1 cellular context compared by ENCODE assay signal in genomic region chr9:128552153-128552743, GRCh38.
TF ChIP-seq lines count a peak whose summit lies in the region.

Gene SPTAN1 (plus strand): TSS chr9:128552587. CDS start chr9:128566741, 14,154 bp downstream.

TF ChIP-seq in K562, 482 proteins besides CTCF, POLR2A, EP300 and RAD21 (continued from another document and continues in another):
- peak; percentile 86 for TF ChIP-seq ZNF395 (CRISPR knock-in tag; IDR thresholded peaks at IDR 0.05)
- no peak for TF ChIP-seq ZNF507 (tag; conservative IDR thresholded peaks at IDR 0.05)
- peak in 1 of 2 experiments; percentile 93; a peak in 1 of 4 replicates for TF ChIP-seq SRF (CRISPR knock-in tag; IDR thresholded peaks at IDR 0.05)
- TF ChIP-seq ZNF699 (CRISPR knock-in tag; IDR thresholded peaks at IDR 0.05; ENCODE audit: insufficient replicate concordance), result no peak
- TF ChIP-seq GTF2A2 (tag; IDR thresholded peaks at IDR 0.05), result peak; percentile 89
- TF ChIP-seq SIN3A (IDR thresholded peaks at IDR 0.05; ENCODE audit: borderline replicate concordance in 2 of 2, control insufficient read depth in 1 of 2, low read depth in 2 of 2, low read length in 2 of 2), result 0 out of 4 replicates have a peak, but pooled peaks of 1 of the 2 experiments have one; percentile 23
- no peak for TF ChIP-seq ZNF511 (CRISPR knock-in tag; IDR thresholded peaks at IDR 0.05)
- TF ChIP-seq CCNT2 (IDR thresholded peaks at IDR 0.05; ENCODE audit: borderline replicate concordance, extremely low read depth, insufficient read length, low read depth, low read length), result no peak
- TF ChIP-seq BRD9 (IDR thresholded peaks at IDR 0.05; ENCODE audit: low read depth, partially characterized antibody), result no peak
- peak in 1 of 2 experiments; percentile 77; a peak in 1 of 4 replicates for TF ChIP-seq KDM4B (IDR thresholded peaks at IDR 0.05; ENCODE audit: borderline replicate concordance in 2 of 2, low read depth in 1 of 2)
- TF ChIP-seq CREB3L1 (IDR thresholded peaks at IDR 0.05; ENCODE audit: borderline replicate concordance, low read depth), result 0 out of 2 replicates have a peak, but pooled peaks have one; percentile 33
- no peak for TF ChIP-seq GATA2 (CRISPR knock-in tag; IDR thresholded peaks at IDR 0.05)
- peak; percentile 19; the same call in 1 of the 2 replicates for TF ChIP-seq DPF2 (IDR thresholded peaks at IDR 0.05)
- TF ChIP-seq JUND (IDR thresholded peaks at IDR 0.05; ENCODE audit: borderline replicate concordance, low read depth, low read length), result peak; percentile 2; the same call in 1 of the 2 replicates
- TF ChIP-seq JUND (tag; IDR thresholded peaks at IDR 0.05; ENCODE audit: borderline replicate concordance, low read depth, low read length), result no peak
- no peak for TF ChIP-seq ID3 (CRISPR knock-in tag; IDR thresholded peaks at IDR 0.05)
- TF ChIP-seq ID3 (tag; IDR thresholded peaks at IDR 0.05), result 0 out of 2 replicates have a peak, but pooled peaks have one; percentile 50
- TF ChIP-seq ETS2 (tag; IDR thresholded peaks at IDR 0.05; ENCODE audit: borderline replicate concordance, poor library complexity, severe bottlenecking), result peak; percentile 34
- peak; percentile 96 for TF ChIP-seq CTBP1 (IDR thresholded peaks at IDR 0.05; ENCODE audit: borderline replicate concordance)
- TF ChIP-seq EGR1 (conservative IDR thresholded peaks at IDR 0.05), result peak; percentile 90
- TF ChIP-seq BCOR (IDR thresholded peaks at IDR 0.05), result no peak
- no peak for TF ChIP-seq BCLAF1 (IDR thresholded peaks at IDR 0.05; ENCODE audit: borderline replicate concordance in 1 of 2, control insufficient read depth in 1 of 2, low read depth in 2 of 2, low read length in 1 of 2)
- TF ChIP-seq SAFB2 (IDR thresholded peaks at IDR 0.05; ENCODE audit: borderline replicate concordance, low read depth, low read length, severe bottlenecking), result no peak
- TF ChIP-seq GTF2E2 (tag; IDR thresholded peaks at IDR 0.05), result 0 out of 2 replicates have a peak, but pooled peaks have one; percentile 57
- peak; percentile 71 for TF ChIP-seq KLF13 (tag; IDR thresholded peaks at IDR 0.05; ENCODE audit: borderline replicate concordance, low read depth)
- TF ChIP-seq HDAC2 (IDR thresholded peaks at IDR 0.05), result no peak
- peak; percentile 50; the same call in 1 of the 2 replicates for TF ChIP-seq BACH1 (tag; IDR thresholded peaks at IDR 0.05)
- TF ChIP-seq TAF1 (IDR thresholded peaks at IDR 0.05; ENCODE audit: control insufficient read depth, extremely low read depth, insufficient read depth, low read length, severe bottlenecking), result peak; percentile 61
- no peak for TF ChIP-seq REST (CRISPR knock-in tag; IDR thresholded peaks at IDR 0.05; ENCODE audit: low read depth)
- TF ChIP-seq NR2C2 (CRISPR knock-in tag; IDR thresholded peaks at IDR 0.05), result no peak
- peak; percentile 89 for TF ChIP-seq NR2C2 (tag; IDR thresholded peaks at IDR 0.05)
- TF ChIP-seq NONO (IDR thresholded peaks at IDR 0.05; ENCODE audit: low read depth in 2 of 2, low read length in 1 of 2), result peak; percentile 93 to 100; a peak in 3 of 4 replicates
- peak in 1 of 2 experiments; percentile 76; a peak in 1 of 4 replicates for TF ChIP-seq RCOR1 (IDR thresholded peaks at IDR 0.05; ENCODE audit: borderline replicate concordance in 1 of 2, low read depth in 2 of 2, low read length in 2 of 2)
- peak; percentile 36; the same call in 1 of the 2 replicates for TF ChIP-seq MYC (IDR thresholded peaks at IDR 0.05; ENCODE audit: low read depth, low read length)
- TF ChIP-seq MYC (CRISPR knock-in tag; IDR thresholded peaks at IDR 0.05; ENCODE audit: borderline replicate concordance, low read depth), result no peak
- TF ChIP-seq STAT5B (CRISPR knock-in tag; IDR thresholded peaks at IDR 0.05), result no peak
- no peak for TF ChIP-seq ATF2 (CRISPR knock-in tag; IDR thresholded peaks at IDR 0.05)
- peak; percentile 51; the same call in 1 of the 2 replicates for TF ChIP-seq ZBTB1 (CRISPR knock-in tag; IDR thresholded peaks at IDR 0.05; ENCODE audit: borderline replicate concordance, low read depth)
- peak; percentile 98 for TF ChIP-seq GATAD2A (IDR thresholded peaks at IDR 0.05)
- 0 out of 2 replicates have a peak, but pooled peaks have one; percentile 12 for TF ChIP-seq CBFA2T3 (IDR thresholded peaks at IDR 0.05)
- no peak for TF ChIP-seq ARID3A (IDR thresholded peaks at IDR 0.05; ENCODE audit: borderline replicate concordance, low read depth, low read length)
- no peak for TF ChIP-seq UBTF (IDR thresholded peaks at IDR 0.05; ENCODE audit: borderline replicate concordance in 1 of 2, low read depth in 2 of 2, low read length in 2 of 2)
- no peak for TF ChIP-seq KAT2B (IDR thresholded peaks at IDR 0.05; ENCODE audit: low read depth, low read length)
- 0 out of 2 replicates have a peak, but pooled peaks have one; percentile 12 for TF ChIP-seq TCF3 (CRISPR knock-in tag; IDR thresholded peaks at IDR 0.05)
- no peak for TF ChIP-seq ZNF764 (CRISPR knock-in tag; IDR thresholded peaks at IDR 0.05; ENCODE audit: low read depth)
- peak in 1 of 3 experiments; percentile 26 for TF ChIP-seq YY1 (IDR thresholded peaks at IDR 0.05; ENCODE audit: borderline replicate concordance in 1 of 3, control insufficient read depth in 1 of 3, extremely low read depth in 1 of 3, insufficient read depth in 3 of 3, insufficient read length in 1 of 3, insufficient replicate concordance in 2 of 3, low read depth in 1 of 3, low read length in 2 of 3)
- TF ChIP-seq TEAD2 (tag; IDR thresholded peaks at IDR 0.05), result no peak
- peak; percentile 43 for TF ChIP-seq POLR2B (IDR thresholded peaks at IDR 0.05; ENCODE audit: low read depth, partially characterized antibody)
- TF ChIP-seq ESRRB (CRISPR knock-in tag; IDR thresholded peaks at IDR 0.05; ENCODE audit: borderline replicate concordance), result no peak
- TF ChIP-seq PRPF4 (IDR thresholded peaks at IDR 0.05; ENCODE audit: insufficient read depth, low read depth, low read length, poor library complexity, severe bottlenecking), result peak; percentile 64
- peak; percentile 68; the same call in 1 of the 2 replicates for TF ChIP-seq ELF1 (tag; IDR thresholded peaks at IDR 0.05)
